In genomic region chr16:89450537-89450936, GRCh38 we compare ENCODE assay signal across 21 cellular contexts. TPM values are rescaled to one million over a fixed set of nuclear protein-coding genes. Genes with fewer than 3 reads are reported as not detected.
DNase-seq lines count a peak whose midpoint lies in the region; ATAC-seq and TF ChIP-seq lines count a peak whose summit lies in the region.
"Had no signal": no experiment of that assay in that cellular context is flagged by ENCODE, and none has a peak within 500 bp of the region (broad histone marks: within the 10 kb centered on the region; RNA-seq: fewer than 3 reads in every experiment).

No MANE protein-coding gene starts in this region.

- peaks cover 99% of the 10 kb centered on the region for H3K79me2 ChIP-seq in PC-9 (ENCODE audit: low read depth)

- no peaks in the 10 kb centered on the region for H3K9me2 ChIP-seq in PC-9 (ENCODE audit: insufficient read depth)

- no peaks in the 10 kb centered on the region for H3K9me3 Mint-ChIP-seq in activated naive CD4-positive, alpha-beta T cell treated with anti-CD3 and anti-CD28 coated beads, Interleukin-2, amount 50 U/mL, for 72 hours
- H3K9me3 Mint-ChIP-seq in glutamatergic neuron (ENCODE audit: unreplicated experiment), result peaks cover 25% of the 10 kb centered on the region
- H3K9me3 Mint-ChIP-seq: natural killer cell had no signal

- intact Hi-C loops in PC-9 (cut with micrococcal nuclease; ENCODE audit: unreplicated experiment), result no loop called here

- H3K27me3 ChIP-seq in PC-9 (ENCODE audit: insufficient read depth, low read depth), result no peaks in the 10 kb centered on the region
- no peaks in the 10 kb centered on the region for H3K27me3 ChIP-seq in effector memory CD4-positive, alpha-beta T cell (replicated peaks; ENCODE audit: control insufficient read depth, insufficient read depth, low read length, poor library complexity, severe bottlenecking)
- H3K27me3 ChIP-seq: breast epithelium had no signal

- H3K4me3 Mint-ChIP-seq in glutamatergic neuron (ENCODE audit: unreplicated experiment), result peak overlapping the region; percentile 30

- no peaks in the 10 kb centered on the region; the same call in 1 of the 2 replicates for H3K36me3 ChIP-seq in PC-9 (ENCODE audit: low read depth)
- no peaks in the 10 kb centered on the region for H3K36me3 ChIP-seq in effector memory CD4-positive, alpha-beta T cell (ENCODE audit: control insufficient read depth, insufficient read depth, low read length)
- H3K36me3 ChIP-seq: breast epithelium, prostate gland had no signal

- no TSS peak for BruUV-seq in PC-9 (replicated peaks; lab: Mats Ljungman, UMichigan)

- DNase-seq in activated naive CD4-positive, alpha-beta T cell treated with anti-CD3 and anti-CD28 coated beads, Interleukin-2, amount 50 U/mL, for 72 hours (ENCODE audit: low spot score in 2 of 2), result no peak
- no peak for DNase-seq in activated naive CD4-positive, alpha-beta T cell (lab: John Stamatoyannopoulos, UW)
- DNase-seq in PC-9 (no peak), glutamatergic neuron (no peak), NCI-H1417 (lab: John Stamatoyannopoulos, UW) (no peak)
- DNase-seq in effector memory CD4-positive, alpha-beta T cell, result no peak
- DNase-seq: activated CD4-positive, alpha-beta T cell treated with anti-CD3 and anti-CD28 coated beads for 48 hours; activated T-cell treated with anti-CD3 and anti-CD28 coated beads, Interleukin-2, amount 50 U/mL, for 1 hour; kidney glomerular epithelial cell; natural killer cell; NCI-H146; NCI-H2171; NCI-H748 treated with DMSO at 0.1 percent for 48 hours; OCI-M1; SHP77 treated with DMSO at 0.1 percent for 48 hours; small intestine; stimulated activated CD4-positive, alpha-beta T cell treated with anti-CD3 and anti-CD28 coated beads, Interleukin-4, amount 100 ng/mL, for 24 hours had no signal

- no peaks in the 10 kb centered on the region for H3K9me3 ChIP-seq in PC-9 (ENCODE audit: insufficient read depth, low read depth)
- no peaks in the 10 kb centered on the region for H3K9me3 ChIP-seq in effector memory CD4-positive, alpha-beta T cell (ENCODE audit: control insufficient read depth, low read length)
- H3K9me3 ChIP-seq: breast epithelium, prostate gland had no signal

- ATAC-seq in activated naive CD4-positive, alpha-beta T cell treated with anti-CD3 and anti-CD28 coated beads, Interleukin-2, amount 50 U/mL, for 72 hours, result no peak
- ATAC-seq in GM21381 (IDR thresholded peaks at IDR 0.05; ENCODE audit: unreplicated experiment) (no peak), HG03571 (IDR thresholded peaks at IDR 0.05; ENCODE audit: unreplicated experiment) (no peak)
- ATAC-seq: natural killer cell had no signal

- no peak overlapping the region for H3K4me2 ChIP-seq in PC-9

- H3K36me3 Mint-ChIP-seq in activated naive CD4-positive, alpha-beta T cell treated with anti-CD3 and anti-CD28 coated beads, Interleukin-2, amount 50 U/mL, for 72 hours, result no peaks in the 10 kb centered on the region
- H3K36me3 Mint-ChIP-seq in glutamatergic neuron (ENCODE audit: unreplicated experiment), result no peaks in the 10 kb centered on the region
- H3K36me3 Mint-ChIP-seq: natural killer cell had no signal

- no peak for TF ChIP-seq CTCF in PC-9 (conservative IDR thresholded peaks at IDR 0.05)
- TF ChIP-seq CTCF in glutamatergic neuron (IDR thresholded peaks at IDR 0.05; ENCODE audit: partially characterized antibody, unreplicated experiment), result no peak

- peaks cover 62% of the 10 kb centered on the region for H3F3A ChIP-seq in PC-9 (ENCODE audit: insufficient read depth, low read depth)

- peaks cover 45% of the 10 kb centered on the region for H3K4me1 Mint-ChIP-seq in glutamatergic neuron (ENCODE audit: low read depth, unreplicated experiment)

- peaks cover 12% of the 10 kb centered on the region for H3K27me3 Mint-ChIP-seq in glutamatergic neuron (ENCODE audit: unreplicated experiment)

- H3K27ac ChIP-seq in PC-9, result peak overlapping the region; percentile 43; the same call in 1 of the 2 replicates
- H3K27ac ChIP-seq in effector memory CD4-positive, alpha-beta T cell (ENCODE audit: insufficient read depth, low read length, poor library complexity, severe bottlenecking), result no peak overlapping the region
- H3K27ac ChIP-seq: breast epithelium, prostate gland had no signal

- H3K4me1 ChIP-seq in PC-9 (replicated peaks; ENCODE audit: insufficient read depth), result peaks cover 38% of the 10 kb centered on the region
- peaks cover 66% of the 10 kb centered on the region for H3K4me1 ChIP-seq in effector memory CD4-positive, alpha-beta T cell (ENCODE audit: control insufficient read depth, insufficient read depth, low read length, poor library complexity, severe bottlenecking)
- H3K4me1 ChIP-seq: prostate gland had no signal

- H4K20me1 ChIP-seq in PC-9 (ENCODE audit: insufficient read depth), result peaks cover 93% of the 10 kb centered on the region

- peak overlapping the region; percentile 57 to 75 for H3K27ac Mint-ChIP-seq in activated naive CD4-positive, alpha-beta T cell treated with anti-CD3 and anti-CD28 coated beads, Interleukin-2, amount 50 U/mL, for 72 hours
- no peak overlapping the region for H3K27ac Mint-ChIP-seq in glutamatergic neuron (ENCODE audit: unreplicated experiment)

- POLR2A ChIA-PET in PC-9 (lab: Charles Lee; ENCODE audit: unreplicated experiment), result no interaction called here

- CTCF ChIA-PET in PC-9 (lab: Charles Lee), result no interaction called here

- no peak overlapping the region for H2AFZ ChIP-seq in PC-9

- no peak overlapping the region for H3K4me3 ChIP-seq in PC-9
- no peak overlapping the region for H3K4me3 ChIP-seq in effector memory CD4-positive, alpha-beta T cell (ENCODE audit: insufficient read depth, low read depth, low read length, poor library complexity, severe bottlenecking)
- H3K4me3 ChIP-seq: breast epithelium, prostate gland had no signal

RNA-seq across cellular contexts. Expression of gene ANKRD11, which starts 39.8 kb away (rescaled TPM):
- 100 to 1,000 TPM; 130 to 165 TPM for total RNA-seq in activated naive CD4-positive, alpha-beta T cell treated with anti-CD3 and anti-CD28 coated beads, Interleukin-2, amount 50 U/mL, for 72 hours
- total RNA-seq in PC-9 (2021) (206 and 220 TPM in 2 replicates), glutamatergic neuron (ENCODE audit: unreplicated experiment) (367 TPM)

RNA-seq across cellular contexts. Expression of gene SPG7, which starts 57.7 kb away (rescaled TPM):
- total RNA-seq in activated naive CD4-positive, alpha-beta T cell treated with anti-CD3 and anti-CD28 coated beads, Interleukin-2, amount 50 U/mL, for 72 hours, result 100 to 1,000 TPM in 1 of 2 donors, 10 to 100 TPM in 1; 97.7 to 114 TPM
- 160 and 198 TPM in 2 replicates for total RNA-seq in PC-9 (2021)
- 166 TPM for total RNA-seq in glutamatergic neuron (ENCODE audit: unreplicated experiment)
